In genomic region chr6:130148181-130148580, GRCh38 we compare ENCODE assay signal across 13 cellular contexts.
A peak's percentile ranks its signal among the peaks of the same experiment; 100 is the strongest.
DNase-seq lines count a peak whose midpoint lies in the region; TF ChIP-seq lines count a peak whose summit lies in the region.
"Had no signal": no experiment of that assay in that cellular context is flagged by ENCODE, and none has a peak within 500 bp of the region (broad histone marks: within the 10 kb centered on the region; RNA-seq: fewer than 3 reads in every experiment).

No MANE protein-coding gene starts in this region.

- no peak overlapping the region for H3K27ac ChIP-seq in brain microvascular endothelial cell
- H3K27ac ChIP-seq in neural progenitor cell, result no peak overlapping the region
- H3K27ac ChIP-seq: neutrophil, VCaP had no signal

- no peak overlapping the region for H3K4me3 Mint-ChIP-seq in activated CD4-positive, alpha-beta memory T cell treated with anti-CD3 and anti-CD28 coated beads for 36 hours
- no peak overlapping the region for H3K4me3 Mint-ChIP-seq in activated CD4-positive, alpha-beta memory T cell treated with anti-CD3 and anti-CD28 coated beads, Interleukin-2, amount 10 ng/mL, durations not matched to agents 7 days and 5 days
- H3K4me3 Mint-ChIP-seq in neural progenitor cell, result no peak overlapping the region
- H3K4me3 Mint-ChIP-seq in mesothelial cell of epicardium, result no peak overlapping the region

- no peaks in the 10 kb centered on the region for H4K20me1 ChIP-seq in neural progenitor cell (ENCODE audit: low read depth)

- no peak overlapping the region for H3K27ac Mint-ChIP-seq in activated CD4-positive, alpha-beta memory T cell treated with anti-CD3 and anti-CD28 coated beads for 36 hours
- H3K27ac Mint-ChIP-seq in activated CD4-positive, alpha-beta memory T cell treated with anti-CD3 and anti-CD28 coated beads, Interleukin-2, amount 10 ng/mL, durations not matched to agents 7 days and 5 days, result no peak overlapping the region
- H3K27ac Mint-ChIP-seq in neural progenitor cell (no peak overlapping the region), mesothelial cell of epicardium (no peak overlapping the region)

- H3K9me3 Mint-ChIP-seq in activated CD4-positive, alpha-beta memory T cell treated with anti-CD3 and anti-CD28 coated beads for 36 hours, result no peaks in the 10 kb centered on the region
- H3K9me3 Mint-ChIP-seq in activated CD4-positive, alpha-beta memory T cell treated with anti-CD3 and anti-CD28 coated beads, Interleukin-2, amount 10 ng/mL, durations not matched to agents 7 days and 5 days, result peaks cover 2% of the 10 kb centered on the region
- H3K9me3 Mint-ChIP-seq in neural progenitor cell, result no peaks in the 10 kb centered on the region
- H3K9me3 Mint-ChIP-seq in mesothelial cell of epicardium, result no peaks in the 10 kb centered on the region

- TF ChIP-seq CTCF in brain microvascular endothelial cell (IDR thresholded peaks at IDR 0.05; ENCODE audit: low read depth, low read length, missing control alignments), result peak; percentile 49
- TF ChIP-seq CTCF in neural progenitor cell (IDR thresholded peaks at IDR 0.05), result peak; percentile 45
- TF ChIP-seq CTCF in mesothelial cell of epicardium (IDR thresholded peaks at IDR 0.05; ENCODE audit: unreplicated experiment), result no peak

- no peaks in the 10 kb centered on the region for H3K36me3 ChIP-seq in brain microvascular endothelial cell (replicated peaks)
- no peaks in the 10 kb centered on the region for H3K36me3 ChIP-seq in neural progenitor cell
- H3K36me3 ChIP-seq: neutrophil had no signal

- no peak overlapping the region for H3K4me2 ChIP-seq in neural progenitor cell

- no peaks in the 10 kb centered on the region for H3K27me3 Mint-ChIP-seq in activated CD4-positive, alpha-beta memory T cell treated with anti-CD3 and anti-CD28 coated beads for 36 hours
- no peaks in the 10 kb centered on the region for H3K27me3 Mint-ChIP-seq in activated CD4-positive, alpha-beta memory T cell treated with anti-CD3 and anti-CD28 coated beads, Interleukin-2, amount 10 ng/mL, durations not matched to agents 7 days and 5 days
- H3K27me3 Mint-ChIP-seq in neural progenitor cell (ENCODE audit: insufficient read depth, low read depth) (peaks cover 2% of the 10 kb centered on the region), mesothelial cell of epicardium (ENCODE audit: low read depth) (no peaks in the 10 kb centered on the region)

- no peak overlapping the region for H2AFZ ChIP-seq in neural progenitor cell (replicated peaks)

- in situ Hi-C loops in brain microvascular endothelial cell (cut with HindIII; ENCODE audit: low pct_ligation_motif_present, low sequenced_read_pairs), result no loop called here

- peak; percentile 31 for DNase-seq in activated CD4-positive, alpha-beta memory T cell treated with anti-CD3 and anti-CD28 coated beads for 36 hours
- DNase-seq in activated CD4-positive, alpha-beta memory T cell treated with anti-CD3 and anti-CD28 coated beads, Interleukin-2, amount 10 ng/mL, durations not matched to agents 7 days and 5 days, result no peak
- DNase-seq in MV-4-11 (lab: John Stamatoyannopoulos, UW) (peak; percentile 51), brain microvascular endothelial cell (no peak), neural progenitor cell (ENCODE audit: low spot score) (no peak), amniotic stem cell (lab: John Stamatoyannopoulos, UW) (no peak), NCI-H1105 treated with DMSO at 0.1 percent for 48 hours (lab: John Stamatoyannopoulos, UW) (no peak), mesothelial cell of epicardium (ENCODE audit: low spot score in 2 of 2, unreplicated experiment in 2 of 2) (no peak)
- DNase-seq: activated naive CD4-positive, alpha-beta T cell treated with anti-CD3 and anti-CD28 coated beads, Interleukin-2, amount 50 U/mL, for 16 hours; IMR-90; NCI-H774 had no signal

- no peaks in the 10 kb centered on the region for H3K79me2 ChIP-seq in neural progenitor cell (ENCODE audit: low read depth)

- peaks cover 2% of the 10 kb centered on the region for H3K4me1 Mint-ChIP-seq in activated CD4-positive, alpha-beta memory T cell treated with anti-CD3 and anti-CD28 coated beads for 36 hours (ENCODE audit: low read depth)
- H3K4me1 Mint-ChIP-seq in activated CD4-positive, alpha-beta memory T cell treated with anti-CD3 and anti-CD28 coated beads, Interleukin-2, amount 10 ng/mL, durations not matched to agents 7 days and 5 days, result peaks cover 4% of the 10 kb centered on the region
- H3K4me1 Mint-ChIP-seq in neural progenitor cell (peaks cover 16% of the 10 kb centered on the region), mesothelial cell of epicardium (no peaks in the 10 kb centered on the region)

- H3K4me1 ChIP-seq in neural progenitor cell, result peaks cover 6% of the 10 kb centered on the region

- H3K9ac ChIP-seq in neural progenitor cell, result no peak overlapping the region

- H3K4me3 ChIP-seq in brain microvascular endothelial cell (ENCODE audit: low read depth, low read length) (no peak overlapping the region), neural progenitor cell (no peak overlapping the region)

- no peaks in the 10 kb centered on the region for H3K9me3 ChIP-seq in neural progenitor cell (ENCODE audit: low read depth)
- H3K9me3 ChIP-seq: neutrophil had no signal

- H3K36me3 Mint-ChIP-seq in activated CD4-positive, alpha-beta memory T cell treated with anti-CD3 and anti-CD28 coated beads for 36 hours, result peaks cover 9% of the 10 kb centered on the region
- peaks cover 80% of the 10 kb centered on the region for H3K36me3 Mint-ChIP-seq in activated CD4-positive, alpha-beta memory T cell treated with anti-CD3 and anti-CD28 coated beads, Interleukin-2, amount 10 ng/mL, durations not matched to agents 7 days and 5 days (ENCODE audit: low read depth)
- peaks cover 6% of the 10 kb centered on the region for H3K36me3 Mint-ChIP-seq in neural progenitor cell
- peaks cover 24% of the 10 kb centered on the region for H3K36me3 Mint-ChIP-seq in mesothelial cell of epicardium

- H3K27me3 ChIP-seq in brain microvascular endothelial cell (replicated peaks) (no peaks in the 10 kb centered on the region), neural progenitor cell (no peaks in the 10 kb centered on the region)
- H3K27me3 ChIP-seq: neutrophil had no signal

- POLR2A ChIA-PET in activated CD4-positive, alpha-beta memory T cell treated with anti-CD3 and anti-CD28 coated beads for 36 hours (lab: Charles Lee), result no interaction called here
- POLR2A ChIA-PET in activated CD4-positive, alpha-beta memory T cell treated with anti-CD3 and anti-CD28 coated beads, Interleukin-2, amount 10 ng/mL, durations not matched to agents 7 days and 5 days (lab: Charles Lee), result no interaction called here

- no peaks in the 10 kb centered on the region for H3F3A ChIP-seq in neural progenitor cell (ENCODE audit: low read depth)

- CTCF ChIA-PET in activated CD4-positive, alpha-beta memory T cell treated with anti-CD3 and anti-CD28 coated beads for 36 hours (lab: Charles Lee), result no interaction called here
- CTCF ChIA-PET in activated CD4-positive, alpha-beta memory T cell treated with anti-CD3 and anti-CD28 coated beads, Interleukin-2, amount 10 ng/mL, durations not matched to agents 7 days and 5 days (lab: Charles Lee), result interaction anchor here (1.8 kb wide), 1 partner anchor 9 kb away, joined by 5 read pairs; no protein-coding TSS in a partner anchor

- intact Hi-C loops in activated CD4-positive, alpha-beta memory T cell treated with anti-CD3 and anti-CD28 coated beads for 36 hours (cut with micrococcal nuclease), result no loop called here

Comparison
In these comparisons a context has a peak if more than half of its experiments do, and no peak if none do; other contexts are left out.
1. DNase-seq: peak in activated CD4-positive, alpha-beta memory T cell treated with anti-CD3 and anti-CD28 coated beads for 36 hours (single experiment) and MV-4-11 (single experiment); none in activated CD4-positive, alpha-beta memory T cell treated with anti-CD3 and anti-CD28 coated beads, Interleukin-2, amount 10 ng/mL, durations not matched to agents 7 days and 5 days (single experiment), brain microvascular endothelial cell (single experiment), neural progenitor cell (single experiment), amniotic stem cell (single experiment), NCI-H1105 treated with DMSO at 0.1 percent for 48 hours (single experiment) and mesothelial cell of epicardium (0 of 2).